ENCODE assay signal across 16 cellular contexts in the genomic region with DNA sequence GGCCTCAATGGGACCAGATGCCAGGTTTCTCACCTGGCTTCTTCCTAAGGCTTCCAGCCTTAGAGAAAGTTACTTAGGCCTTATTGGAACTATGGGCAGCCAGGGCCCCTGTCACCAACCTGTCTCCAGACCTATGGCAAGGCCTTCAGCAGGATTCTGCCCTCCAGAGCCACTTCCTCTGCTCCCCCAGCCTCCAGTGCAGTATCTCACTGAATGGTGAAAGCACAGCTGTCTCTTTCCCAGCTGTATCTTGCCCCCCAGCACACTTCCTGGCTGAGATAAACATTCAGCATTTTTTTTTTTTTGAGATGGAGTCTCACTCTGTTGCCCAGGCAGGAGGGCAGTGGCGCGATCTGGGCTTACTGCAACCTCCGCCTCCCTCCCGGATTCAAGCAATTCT. TPM values are rescaled to one million over a fixed set of nuclear protein-coding genes. Genes with fewer than 3 reads are reported as not detected.
DNase-seq lines count a peak whose midpoint lies in the region; ATAC-seq, FAIRE-seq and TF ChIP-seq lines count a peak whose summit lies in the region.
"Had no signal": no experiment of that assay in that cellular context is flagged by ENCODE, and none has a peak within 500 bp of the region (broad histone marks: within the 10 kb centered on the region; RNA-seq: fewer than 3 reads in every experiment).

No MANE protein-coding gene starts in this region.

- peaks cover 12% of the 10 kb centered on the region for H3F3A ChIP-seq in SU-DHL-6 (ENCODE audit: insufficient read depth)

- peaks cover 2% of the 10 kb centered on the region for H3K36me3 Mint-ChIP-seq in activated naive CD4-positive, alpha-beta T cell treated with anti-CD3 and anti-CD28 coated beads, Interleukin-2, amount 50 U/mL, for 24 hours
- peaks cover 6% of the 10 kb centered on the region for H3K36me3 Mint-ChIP-seq in endothelial cell (ENCODE audit: low read depth, unreplicated experiment)
- H3K36me3 Mint-ChIP-seq in stimulated activated naive B cell treated with anti-CD40 and anti-IgM and Interleukin-4, amounts not matched to agents 10 μg/mL and 1 μg/mL and 100 μg/mL, for 72 hours: peaks cover 13 to 19% of the 10 kb centered on the region in 2 donors

- no peak overlapping the region for H3K27ac Mint-ChIP-seq in activated naive CD4-positive, alpha-beta T cell treated with anti-CD3 and anti-CD28 coated beads, Interleukin-2, amount 50 U/mL, for 24 hours
- H3K27ac Mint-ChIP-seq in endothelial cell (ENCODE audit: unreplicated experiment): no peak overlapping the region
- no peak overlapping the region for H3K27ac Mint-ChIP-seq in stimulated activated naive B cell treated with anti-CD40 and anti-IgM and Interleukin-4, amounts not matched to agents 10 μg/mL and 1 μg/mL and 100 μg/mL, for 72 hours

- no peaks in the 10 kb centered on the region for H3K27me3 Mint-ChIP-seq in activated naive CD4-positive, alpha-beta T cell treated with anti-CD3 and anti-CD28 coated beads, Interleukin-2, amount 50 U/mL, for 24 hours
- peaks cover 6% of the 10 kb centered on the region for H3K27me3 Mint-ChIP-seq in endothelial cell (ENCODE audit: unreplicated experiment)
- H3K27me3 Mint-ChIP-seq in stimulated activated naive B cell treated with anti-CD40 and anti-IgM and Interleukin-4, amounts not matched to agents 10 μg/mL and 1 μg/mL and 100 μg/mL, for 72 hours: no peaks in the 10 kb centered on the region

- no peaks in the 10 kb centered on the region for H3K9me2 ChIP-seq in SU-DHL-6 (replicated peaks; ENCODE audit: insufficient read depth, low read length)

- no peaks in the 10 kb centered on the region for H3K79me2 ChIP-seq in SU-DHL-6 (ENCODE audit: insufficient read depth, low read length)

- peak overlapping the region; percentile 93 for H3K4me3 Mint-ChIP-seq in activated naive CD4-positive, alpha-beta T cell treated with anti-CD3 and anti-CD28 coated beads, Interleukin-2, amount 50 U/mL, for 24 hours
- H3K4me3 Mint-ChIP-seq in endothelial cell (ENCODE audit: unreplicated experiment): peak overlapping the region; percentile 42
- peak overlapping the region; percentile 96 to 97 for H3K4me3 Mint-ChIP-seq in stimulated activated naive B cell treated with anti-CD40 and anti-IgM and Interleukin-4, amounts not matched to agents 10 μg/mL and 1 μg/mL and 100 μg/mL, for 72 hours

- peak overlapping the region; percentile 94 for H3K4me2 ChIP-seq in SU-DHL-6 (ENCODE audit: low read depth, low read length, poor library complexity, severe bottlenecking)

- no peak overlapping the region for H2AFZ ChIP-seq in SU-DHL-6 (ENCODE audit: low read depth, low read length, severe bottlenecking)

- no peak overlapping the region for H3K27ac ChIP-seq in SU-DHL-6 (ENCODE audit: low read depth, low read length)
- H3K27ac ChIP-seq: lower lobe of right lung had no signal

- H3K9me3 Mint-ChIP-seq in activated naive CD4-positive, alpha-beta T cell treated with anti-CD3 and anti-CD28 coated beads, Interleukin-2, amount 50 U/mL, for 24 hours: no peaks in the 10 kb centered on the region
- no peaks in the 10 kb centered on the region for H3K9me3 Mint-ChIP-seq in endothelial cell (ENCODE audit: unreplicated experiment)
- H3K9me3 Mint-ChIP-seq in stimulated activated naive B cell treated with anti-CD40 and anti-IgM and Interleukin-4, amounts not matched to agents 10 μg/mL and 1 μg/mL and 100 μg/mL, for 72 hours: no peaks in the 10 kb centered on the region

- no peaks in the 10 kb centered on the region for H3K27me3 ChIP-seq in SU-DHL-6 (ENCODE audit: low read length)

- no peak overlapping the region for H3K9ac ChIP-seq in SU-DHL-6 (ENCODE audit: low read length)

- TF ChIP-seq CTCF in SU-DHL-6 (IDR thresholded peaks at IDR 0.05; ENCODE audit: insufficient read depth, low read length, poor library complexity, severe bottlenecking): no peak
- TF ChIP-seq CTCF in endothelial cell (IDR thresholded peaks at IDR 0.05; ENCODE audit: unreplicated experiment): no peak

- FAIRE-seq in GM19239 (lab: Jason Lieb, UNC): no peak
- FAIRE-seq: G401.6, RCC 7860 had no signal

- ATAC-seq in stimulated activated naive B cell treated with anti-CD40 and anti-IgM and Interleukin-4, amounts not matched to agents 10 μg/mL and 1 μg/mL and 100 μg/mL, for 72 hours (replicated peaks): no peak
- ATAC-seq in HG03045 (IDR thresholded peaks at IDR 0.05; ENCODE audit: unreplicated experiment) (no peak), HG03108 (IDR thresholded peaks at IDR 0.05; ENCODE audit: unreplicated experiment) (no peak)
- ATAC-seq: lower lobe of right lung had no signal

- no peaks in the 10 kb centered on the region for H3K9me3 ChIP-seq in SU-DHL-6 (ENCODE audit: insufficient read depth, low read length)
- H3K9me3 ChIP-seq: lower lobe of right lung had no signal

- no peak for DNase-seq in activated naive CD4-positive, alpha-beta T cell (lab: John Stamatoyannopoulos, UW)
- no peak for DNase-seq in endothelial cell (ENCODE audit: low spot score)
- DNase-seq in stimulated activated naive B cell treated with anti-CD40 and anti-IgM and Interleukin-4, amounts not matched to agents 10 μg/mL and 1 μg/mL and 100 μg/mL, for 72 hours: no peak
- DNase-seq in GM19239 (ENCODE audit: insufficient read length, low spot score): no peak
- DNase-seq: central memory CD4-positive, alpha-beta T cell; hippocampal formation; lower lobe of right lung; NCI-H226; stimulated activated CD8-positive, alpha-beta memory T cell treated with anti-CD3 and anti-CD28 coated beads, Interleukin-4, amount 100 ng/mL, for 48 hours; T-helper 9 cell had no signal

- H3K4me1 Mint-ChIP-seq in activated naive CD4-positive, alpha-beta T cell treated with anti-CD3 and anti-CD28 coated beads, Interleukin-2, amount 50 U/mL, for 24 hours: peaks cover 18% of the 10 kb centered on the region
- H3K4me1 Mint-ChIP-seq in endothelial cell (ENCODE audit: unreplicated experiment): peaks cover 19% of the 10 kb centered on the region
- H3K4me1 Mint-ChIP-seq in stimulated activated naive B cell treated with anti-CD40 and anti-IgM and Interleukin-4, amounts not matched to agents 10 μg/mL and 1 μg/mL and 100 μg/mL, for 72 hours: peaks cover 24 to 31% of the 10 kb centered on the region in 2 donors

- no peak overlapping the region for H3K4me3 ChIP-seq in SU-DHL-6 (ENCODE audit: insufficient read depth, low read length, poor library complexity, severe bottlenecking)

- no peaks in the 10 kb centered on the region for H3K36me3 ChIP-seq in SU-DHL-6 (ENCODE audit: low read length)
- H3K36me3 ChIP-seq: lower lobe of right lung had no signal

- no peaks in the 10 kb centered on the region for H4K20me1 ChIP-seq in SU-DHL-6 (ENCODE audit: low read depth, low read length)

RNA-seq across cellular contexts. Expression of gene SLC2A11, which starts 1.5 kb away (rescaled TPM):
- total RNA-seq in endothelial cell (ENCODE audit: unreplicated experiment): 9.2 TPM

RNA-seq across cellular contexts. Expression of gene DERL3, which starts 20.4 kb away (rescaled TPM):
- 1.3 TPM for total RNA-seq in endothelial cell (ENCODE audit: unreplicated experiment)

RNA-seq across cellular contexts. Expression of gene MIF, which starts 35.0 kb away (rescaled TPM):
- total RNA-seq in endothelial cell (ENCODE audit: unreplicated experiment): 306 TPM

Comparison
In these comparisons a context has a peak if more than half of its experiments do, and no peak if none do; other contexts are left out.
1. H3K4me3 Mint-ChIP-seq: peak in every context shown above with its lines; median percentile 96 in stimulated activated naive B cell treated with anti-CD40 and anti-IgM and Interleukin-4, amounts not matched to agents 10 μg/mL and 1 μg/mL and 100 μg/mL, for 72 hours; 93 in activated naive CD4-positive, alpha-beta T cell treated with anti-CD3 and anti-CD28 coated beads, Interleukin-2, amount 50 U/mL, for 24 hours; 42 in endothelial cell.